20 cellular contexts compared by ENCODE assay signal in genomic region chr22:49998718-49999062, GRCh38. TPM values are rescaled to one million over a fixed set of nuclear protein-coding genes. Genes with fewer than 3 reads are reported as not detected.
A peak's percentile ranks its signal among the peaks of the same experiment; 100 is the strongest.
DNase-seq lines count a peak whose midpoint lies in the region; ATAC-seq, FAIRE-seq and TF ChIP-seq lines count a peak whose summit lies in the region.
"Had no signal": no experiment of that assay in that cellular context is flagged by ENCODE, and none has a peak within 500 bp of the region (broad histone marks: within the 10 kb centered on the region; RNA-seq: fewer than 3 reads in every experiment).

No MANE protein-coding gene starts in this region.

- TF ChIP-seq CTCF in A549 (IDR thresholded peaks at IDR 0.05) (no peak), H9 (conservative IDR thresholded peaks at IDR 0.05) (no peak), H1 (IDR thresholded peaks at IDR 0.05; ENCODE audit: control extremely low read depth in 1 of 3, insufficient read depth in 1 of 3, low read depth in 1 of 3, low read length in 3 of 3) (no peak)

- H3K27me3 Mint-ChIP-seq in H9 (ENCODE audit: low read depth), result peaks cover 32% of the 10 kb centered on the region
- H3K27me3 Mint-ChIP-seq in natural killer cell treated with Interleukin-12 subunit alpha and Interleukin-12 subunit beta and Interleukin-15 and Interleukin-18, amount 100 ng/mL, for 72 hours, result peaks cover 3 to 4% of the 10 kb centered on the region in 2 donors

- no peaks in the 10 kb centered on the region; a peak in 1 of 7 replicates for H3K36me3 Mint-ChIP-seq in H9 (ENCODE audit: insufficient read depth in 1 of 3, low read depth in 3 of 3)
- H3K36me3 Mint-ChIP-seq in natural killer cell treated with Interleukin-12 subunit alpha and Interleukin-12 subunit beta and Interleukin-15 and Interleukin-18, amount 100 ng/mL, for 72 hours, result no peaks in the 10 kb centered on the region
- H3K36me3 Mint-ChIP-seq: activated naive CD4-positive, alpha-beta T cell treated with anti-CD3 and anti-CD28 coated beads, Interleukin-2, amount 50 U/mL, for 72 hours had no signal

- CTCF ChIA-PET in A549 (lab: Yijun Ruan, JAX) (interaction anchor here (0.6 to 2.1 kb wide), 3 partner anchors 32 to 80 kb away, joined by 3 to 8 read pairs (median 3); no protein-coding TSS in a partner anchor), H1 (lab: Charles Lee; ENCODE audit: partially characterized antibody) (interaction anchor here (1.5 kb wide), 1 partner anchor 11 kb away, joined by 5 read pairs; no protein-coding TSS in a partner anchor)

- no peak overlapping the region for H3K4ac ChIP-seq in H9 (ENCODE audit: low read depth, low read length)
- H3K4ac ChIP-seq in H1 (replicated peaks; ENCODE audit: insufficient read length, low read depth, low read length), result peak overlapping the region; percentile 78

- H4K5ac ChIP-seq in H9 (ENCODE audit: insufficient read length, low read depth, low read length) (no peak overlapping the region), H1 (ENCODE audit: insufficient read length, low read depth, low read length) (no peak overlapping the region)

- H4K8ac ChIP-seq in H9 (replicated peaks; ENCODE audit: insufficient read length, low read depth, low read length) (no peak overlapping the region), H1 (ENCODE audit: extremely low read depth, insufficient read depth, low read length) (no peak overlapping the region)

- H2AK5ac ChIP-seq in H9 (ENCODE audit: insufficient read length, low read length) (no peak overlapping the region), H1 (ENCODE audit: low read depth, low read length) (no peak overlapping the region; the same call in none of the 2 replicates)

- no peaks in the 10 kb centered on the region for H3K9me3 ChIP-seq in A549
- no peaks in the 10 kb centered on the region for H3K9me3 ChIP-seq in H9 (ENCODE audit: control insufficient read depth, low read depth, low read length)
- no peaks in the 10 kb centered on the region for H3K9me3 ChIP-seq in H1 (ENCODE audit: insufficient read depth in 2 of 2, low read depth in 1 of 2, low read length in 1 of 2)
- H3K9me3 ChIP-seq: heart right ventricle had no signal

- peaks cover 11 to 18% of the 10 kb centered on the region in 2 experiments; a peak in 3 of 4 replicates for H3K4me1 Mint-ChIP-seq in H9
- peaks cover 5 to 7% of the 10 kb centered on the region in 2 donors for H3K4me1 Mint-ChIP-seq in natural killer cell treated with Interleukin-12 subunit alpha and Interleukin-12 subunit beta and Interleukin-15 and Interleukin-18, amount 100 ng/mL, for 72 hours (ENCODE audit: low read depth in 2 of 2)

- intact Hi-C loops in sciatic nerve (cut with DNase I), result no loop called here

- ATAC-seq in A549 (no peak), sciatic nerve (no peak)
- ATAC-seq in natural killer cell treated with Interleukin-12 subunit alpha and Interleukin-12 subunit beta and Interleukin-15 and Interleukin-18, amount 100 ng/mL, for 72 hours, result no peak
- ATAC-seq: Right ventricle myocardium inferior had no signal

- H3K79me2 ChIP-seq in H9 (ENCODE audit: insufficient read depth, low read length) (no peaks in the 10 kb centered on the region), H1 (ENCODE audit: control insufficient read depth in 1 of 2, insufficient read depth in 2 of 2, low read length in 2 of 2) (no peaks in the 10 kb centered on the region)

- peak overlapping the region; percentile 49 to 75 for H3K4me3 Mint-ChIP-seq in H9
- peak overlapping the region; percentile 26 for H3K4me3 Mint-ChIP-seq in natural killer cell treated with Interleukin-12 subunit alpha and Interleukin-12 subunit beta and Interleukin-15 and Interleukin-18, amount 100 ng/mL, for 72 hours

- H3K27ac Mint-ChIP-seq in H9, result no peak overlapping the region; a peak in 1 of 7 replicates
- no peak overlapping the region for H3K27ac Mint-ChIP-seq in natural killer cell treated with Interleukin-12 subunit alpha and Interleukin-12 subunit beta and Interleukin-15 and Interleukin-18, amount 100 ng/mL, for 72 hours
- H3K27ac Mint-ChIP-seq: activated naive CD4-positive, alpha-beta T cell treated with anti-CD3 and anti-CD28 coated beads, Interleukin-2, amount 50 U/mL, for 72 hours had no signal

- H4K20me1 ChIP-seq in H9 (ENCODE audit: control insufficient read depth, insufficient read depth, insufficient read length) (no peaks in the 10 kb centered on the region), H1 (replicated peaks in 1 of 2; ENCODE audit: control insufficient read depth in 1 of 2, insufficient read depth in 2 of 2, low read length in 2 of 2) (peaks cover 2 to 13% of the 10 kb centered on the region in 2 experiments)

- DNase-seq in A549 (ENCODE audit: low read depth in 1 of 2, low spot score in 1 of 2) (no peak), H9 (no peak), H1 (ENCODE audit: low read depth in 1 of 2, low spot score in 2 of 2) (no peak), UCSD-AML1 (lab: John Stamatoyannopoulos, UW; ENCODE audit: unreplicated experiment) (no peak), sciatic nerve (ENCODE audit: low spot score) (no peak), middle frontal gyrus (ENCODE audit: extremely low spot score, low spot score) (no peak)
- DNase-seq in natural killer cell treated with Interleukin-12 subunit alpha and Interleukin-12 subunit beta and Interleukin-15 and Interleukin-18, amount 100 ng/mL, for 72 hours (ENCODE audit: low spot score), result no peak
- no peak for DNase-seq in activated CD4-positive, alpha-beta T cell treated with anti-CD3 and anti-CD28 coated beads for 4 hours
- DNase-seq: cortex of kidney; DND-41; heart right ventricle; Karpas-422; NCI-H1092; NCI-H526 treated with DMSO at 0.1 percent for 48 hours; stimulated activated CD4-positive, alpha-beta T cell treated with anti-CD3 and anti-CD28 coated beads, Interleukin-4, amount 100 ng/mL, for 4 hours had no signal

- no peaks in the 10 kb centered on the region; a peak in 2 of 5 replicates for H3K9me3 Mint-ChIP-seq in H9
- H3K9me3 Mint-ChIP-seq in natural killer cell treated with Interleukin-12 subunit alpha and Interleukin-12 subunit beta and Interleukin-15 and Interleukin-18, amount 100 ng/mL, for 72 hours, result no peaks in the 10 kb centered on the region
- H3K9me3 Mint-ChIP-seq: activated naive CD4-positive, alpha-beta T cell treated with anti-CD3 and anti-CD28 coated beads, Interleukin-2, amount 50 U/mL, for 72 hours had no signal

- H2BK120ac ChIP-seq in H9 (ENCODE audit: low read depth, low read length, poor library complexity, severe bottlenecking) (no peak overlapping the region), H1 (replicated peaks; ENCODE audit: low read depth, low read length) (peak overlapping the region; percentile 15)

- H2BK20ac ChIP-seq in H9 (ENCODE audit: low read depth, low read length, poor library complexity, severe bottlenecking) (no peak overlapping the region), H1 (ENCODE audit: low read length) (no peak overlapping the region)

- H3K27ac ChIP-seq in A549 (no peak overlapping the region), H9 (ENCODE audit: insufficient read length, low read depth, low read length) (no peak overlapping the region), H1 (ENCODE audit: low read depth, low read length) (no peak overlapping the region)
- H3K27ac ChIP-seq: heart right ventricle had no signal

- H2AFZ ChIP-seq in H9 (ENCODE audit: low read length), result no peak overlapping the region
- H2AFZ ChIP-seq in H1 (ENCODE audit: low read length), result no peak overlapping the region; the same call in 1 of the 2 replicates

- H3K4me1 ChIP-seq in A549 (peaks cover 4% of the 10 kb centered on the region; the same call in 1 of the 3 replicates), H9 (ENCODE audit: insufficient read depth, low read length) (no peaks in the 10 kb centered on the region), H1 (replicated peaks in 1 of 4; ENCODE audit: control insufficient read depth in 3 of 4, insufficient read depth in 4 of 4, low read length in 3 of 4) (peaks cover 0 to 15% (median 8%) of the 10 kb centered on the region in 4 experiments; a peak in 5 of 7 replicates)

- H3K9ac ChIP-seq in H9 (ENCODE audit: extremely low read depth, insufficient read length, low read length) (no peak overlapping the region), H1 (replicated peaks in 1 of 4; ENCODE audit: extremely low read depth in 1 of 4, low read depth in 3 of 4, low read length in 3 of 4) (no peak overlapping the region)

- H3K56ac ChIP-seq in H9 (ENCODE audit: insufficient read length, low read depth, low read length), result no peak overlapping the region
- no peak overlapping the region for H3K56ac ChIP-seq in H1 (replicated peaks; ENCODE audit: insufficient read length, low read depth, low read length)

- H3K23ac ChIP-seq in H9 (ENCODE audit: insufficient read length, low read depth, low read length) (no peak overlapping the region), H1 (ENCODE audit: insufficient read length) (no peak overlapping the region)

- H3K18ac ChIP-seq in H9 (ENCODE audit: insufficient read length, low read depth, low read length) (no peak overlapping the region), H1 (ENCODE audit: extremely low read depth, low read length) (no peak overlapping the region)

- POLR2A ChIA-PET in A549 (lab: Yijun Ruan, JAX) (no interaction called here), H1 (lab: Charles Lee; ENCODE audit: partially characterized antibody) (no interaction called here)

- no peak overlapping the region for H3K14ac ChIP-seq in H9 (ENCODE audit: insufficient read depth, low read length)
- no peak overlapping the region for H3K14ac ChIP-seq in H1 (ENCODE audit: insufficient read length)

- TF ChIP-seq RAD21 in A549 (conservative IDR thresholded peaks at IDR 0.05 in 1 of 2, IDR thresholded peaks at IDR 0.05 in 1 of 2) (no peak), H1 (IDR thresholded peaks at IDR 0.05 in 1 of 2, conservative IDR thresholded peaks at IDR 0.05 in 1 of 2; ENCODE audit: low read depth in 2 of 2, low read length in 2 of 2) (no peak)

- H3K4me2 ChIP-seq in A549 (peak overlapping the region; percentile 87), H9 (ENCODE audit: insufficient read depth, insufficient read length, low read length) (peak overlapping the region; percentile 60), H1 (ENCODE audit: insufficient read depth in 1 of 2, low read depth in 2 of 2, low read length in 2 of 2) (peak overlapping the region; percentile 56 to 93)

- H4K91ac ChIP-seq in H9 (ENCODE audit: insufficient read length, low read depth, low read length) (no peak overlapping the region), H1 (replicated peaks; ENCODE audit: insufficient read length, low read length) (peak overlapping the region; percentile 40)

- H3K36me3 ChIP-seq in H1 (ENCODE audit: control insufficient read depth in 2 of 4, insufficient read depth in 4 of 4, low read length in 3 of 4), result no peaks in the 10 kb centered on the region
- H3K36me3 ChIP-seq: heart right ventricle had no signal

- FAIRE-seq in A549 (lab: Jason Lieb, UNC) (no peak), H1 (lab: Jason Lieb, UNC) (no peak)
- FAIRE-seq: islet of Langerhans had no signal

- 86% methylated on average over 14 of the region's 14 CpGs for WGBS in A549 (ENCODE audit: missing lambda C conversion rate)
- no CpG with 5 or more reads among the region's 14 CpGs for WGBS in H9 (ENCODE audit: extremely low coverage, insufficient read length, low lambda C conversion rate)
- WGBS in H1 (ENCODE audit: extremely low coverage in 1 of 2, insufficient coverage in 1 of 2, insufficient read length in 1 of 2, insufficient replicate concordance in 2 of 2, low coverage in 1 of 2, low lambda C conversion rate in 2 of 2, missing lambda C conversion rate in 1 of 2), 2 experiments, result 86% methylated on average over 14 of the region's 14 CpGs; no CpG with 5 or more reads in 1 of the 2 experiments

- TF ChIP-seq EP300 in A549 (IDR thresholded peaks at IDR 0.05), result no peak
- TF ChIP-seq EP300 in H1 (IDR thresholded peaks at IDR 0.05; ENCODE audit: borderline replicate concordance in 1 of 2, low read depth in 2 of 2, low read length in 2 of 2), result no peak

- H2BK5ac ChIP-seq in H9 (ENCODE audit: insufficient read length, low read length), result no peak overlapping the region
- peak overlapping the region; percentile 77; the same call in 1 of the 2 replicates for H2BK5ac ChIP-seq in H1 (ENCODE audit: low read depth, low read length)

- H3K79me1 ChIP-seq in H9 (ENCODE audit: insufficient read depth, low read depth, low read length, poor library complexity, severe bottlenecking) (no peaks in the 10 kb centered on the region), H1 (ENCODE audit: low read depth, low read length) (no peaks in the 10 kb centered on the region)

- no peak overlapping the region for H3T11ph ChIP-seq in H9 (ENCODE audit: low read length)

- H3K4me3 ChIP-seq in A549 (peak overlapping the region; percentile 41; the same call in 1 of the 3 replicates), H1 (ENCODE audit: extremely low read depth in 1 of 4, insufficient read depth in 2 of 4, low read depth in 3 of 4, low read length in 4 of 4) (peak overlapping the region in 1 of 4 experiments; percentile 59; a peak in 3 of 8 replicates)
- H3K4me3 ChIP-seq: lung had no signal

- TF ChIP-seq POLR2A in A549 (IDR thresholded peaks at IDR 0.05; ENCODE audit: low read length) (no peak), H1 (IDR thresholded peaks at IDR 0.05; ENCODE audit: control extremely low read depth in 1 of 2, low read depth in 2 of 2, low read length in 2 of 2) (no peak)

- H2BK12ac ChIP-seq in H9 (ENCODE audit: insufficient read length, low read depth, low read length) (no peak overlapping the region), H1 (ENCODE audit: low read depth, low read length) (peak overlapping the region; percentile 60; the same call in 1 of the 2 replicates)

- peaks cover 4% of the 10 kb centered on the region for H3K23me2 ChIP-seq in H9 (ENCODE audit: insufficient read length, low read depth, low read length, poor library complexity, severe bottlenecking)
- peaks cover 13% of the 10 kb centered on the region for H3K23me2 ChIP-seq in H1 (ENCODE audit: low read depth, low read length)

- H2BK15ac ChIP-seq in H9 (ENCODE audit: low read depth, low read length) (no peak overlapping the region), H1 (ENCODE audit: low read length) (peak overlapping the region; percentile 95; the same call in 1 of the 2 replicates)

- peaks cover 9% of the 10 kb centered on the region; the same call in 1 of the 2 replicates for H3K27me3 ChIP-seq in H9 (ENCODE audit: insufficient read depth, low read length)
- peaks cover 10 to 22% (median 12%) of the 10 kb centered on the region in 4 experiments; a peak in 6 of 7 replicates for H3K27me3 ChIP-seq in H1 (replicated peaks in 1 of 4; ENCODE audit: control insufficient read depth in 3 of 4, extremely low read depth in 1 of 4, insufficient read depth in 3 of 4, low read length in 3 of 4)

RNA-seq across cellular contexts. Expression of gene IL17REL, which starts 13.9 kb away (rescaled TPM):
- polyA plus RNA-seq in A549 (2011; rRNA removed) (0.03 TPM in 1 of 2 replicates, not detected in the other), A549 (2017; fragmentation: RNase III; extraction: RNeasy Plus Mini Kit Qiagen cat#74134 plus additional on column Dnase treatment) (0.06 to 0.08 TPM (median 0.07 TPM) in 3 replicates), H1 (2011; rRNA removed) (0.15 and 0.17 TPM in 2 replicates)
- polyA plus RNA-seq in A549 (2012; cell fraction: cytosol; rRNA removed), result 0.01 TPM in 1 of 2 replicates, not detected in the other
- polyA plus RNA-seq in A549 (2012; cell fraction: nucleus; rRNA removed), result 0.11 and 0.12 TPM in 2 replicates
- polyA minus RNA-seq in A549 (2011; rRNA and poly(A)+ RNA removed), result not detected in 2 replicates
- total RNA-seq in H9 (2021) (0.11 and 0.20 TPM in 2 replicates), sciatic nerve (not detected)
- 0.08 and 0.20 TPM in 2 replicates for total RNA-seq in H1 (2021; fragmentation: NEBNext Ultra II Directional; extraction: Animal tissue kit (Norgen Biotek cat#: 25700))
- polyA plus RNA-seq in H1 (2011; cell fraction: cytosol; rRNA removed), result 0.18 TPM
- polyA plus RNA-seq in H1 (2011; cell fraction: nucleus; rRNA removed), result 0.63 TPM
- 0.10 to 0.20 TPM (median 0.13 TPM) in 4 replicates for polyA plus RNA-seq in H1 (2012, experiment 1 of 2)
- polyA plus RNA-seq in H1 (2012, experiment 2 of 2), result not detected
- polyA plus RNA-seq in H1 (2013, experiment 1 of 2), result 0.04 TPM
- 0.02 TPM for polyA plus RNA-seq in H1 (2013, experiment 2 of 2)
- polyA minus RNA-seq in H1 (2011; rRNA and poly(A)+ RNA removed), result 0.06 and 0.12 TPM in 2 replicates
- polyA minus RNA-seq in H1 (2011; cell fraction: cytosol; rRNA and poly(A)+ RNA removed), result 0.29 TPM
- 0.90 TPM for polyA minus RNA-seq in H1 (2011; cell fraction: nucleus; rRNA and poly(A)+ RNA removed)
- not detected for total RNA-seq in natural killer cell treated with Interleukin-12 subunit alpha and Interleukin-12 subunit beta and Interleukin-15 and Interleukin-18, amount 100 ng/mL, for 72 hours
- total RNA-seq: Right ventricle myocardium inferior had no signal
- polyA plus RNA-seq: heart right ventricle had no signal

RNA-seq across cellular contexts. Expression of gene PIM3, which starts 38.1 kb away (rescaled TPM):
- polyA plus RNA-seq in A549 (2011; rRNA removed) (3.8 and 4.4 TPM in 2 replicates), A549 (2017; fragmentation: RNase III; extraction: RNeasy Plus Mini Kit Qiagen cat#74134 plus additional on column Dnase treatment) (10.3 to 11.3 TPM (median 11.2 TPM) in 3 replicates), H1 (2011; rRNA removed) (22.6 and 40.2 TPM in 2 replicates)
- 17.0 and 25.0 TPM in 2 replicates for polyA plus RNA-seq in A549 (2012; cell fraction: cytosol; rRNA removed)
- polyA plus RNA-seq in A549 (2012; cell fraction: nucleus; rRNA removed), result 45.2 and 46.5 TPM in 2 replicates
- 1.6 and 3.0 TPM in 2 replicates for polyA minus RNA-seq in A549 (2011; rRNA and poly(A)+ RNA removed)
- total RNA-seq in H9 (2021) (43.4 and 45.1 TPM in 2 replicates), sciatic nerve (62.2 TPM)
- total RNA-seq in H1 (2021; fragmentation: NEBNext Ultra II Directional; extraction: Animal tissue kit (Norgen Biotek cat#: 25700)), result 30.0 and 31.2 TPM in 2 replicates
- polyA plus RNA-seq in H1 (2011; cell fraction: cytosol; rRNA removed), result 20.5 TPM
- polyA plus RNA-seq in H1 (2011; cell fraction: nucleus; rRNA removed), result 43.4 TPM
- polyA plus RNA-seq in H1 (2012, experiment 1 of 2), result 16.0 to 28.8 TPM (median 24.5 TPM) in 4 replicates
- 23.8 TPM for polyA plus RNA-seq in H1 (2012, experiment 2 of 2)
- polyA plus RNA-seq in H1 (2013, experiment 1 of 2), result 20.9 TPM
- polyA plus RNA-seq in H1 (2013, experiment 2 of 2), result 21.1 TPM
- polyA minus RNA-seq in H1 (2011; rRNA and poly(A)+ RNA removed), result 3.8 and 3.9 TPM in 2 replicates
- polyA minus RNA-seq in H1 (2011; cell fraction: cytosol; rRNA and poly(A)+ RNA removed), result 17.7 TPM
- polyA minus RNA-seq in H1 (2011; cell fraction: nucleus; rRNA and poly(A)+ RNA removed), result 20.5 TPM
- total RNA-seq in natural killer cell treated with Interleukin-12 subunit alpha and Interleukin-12 subunit beta and Interleukin-15 and Interleukin-18, amount 100 ng/mL, for 72 hours, result 100 to 1,000 TPM in 1 of 2 donors, 10 to 100 TPM in 1; 78.5 to 115 TPM

RNA-seq across cellular contexts. Expression of gene TTLL8, which starts 59.4 kb away (rescaled TPM):
- polyA plus RNA-seq in A549 (2011; rRNA removed), result not detected in 2 replicates
- not detected in 2 replicates for polyA plus RNA-seq in A549 (2012; cell fraction: cytosol; rRNA removed)
- polyA plus RNA-seq in A549 (2012; cell fraction: nucleus; rRNA removed), result not detected in 2 replicates
- polyA plus RNA-seq in A549 (2017; fragmentation: RNase III; extraction: RNeasy Plus Mini Kit Qiagen cat#74134 plus additional on column Dnase treatment), result not detected in 3 replicates
- not detected in 2 replicates for polyA minus RNA-seq in A549 (2011; rRNA and poly(A)+ RNA removed)
- not detected in 2 replicates for total RNA-seq in H9 (2021)
- total RNA-seq in H1 (2021; fragmentation: NEBNext Ultra II Directional; extraction: Animal tissue kit (Norgen Biotek cat#: 25700)), result not detected in 2 replicates
- not detected in 2 replicates for polyA plus RNA-seq in H1 (2011; rRNA removed)
- polyA plus RNA-seq in H1 (2011; cell fraction: cytosol; rRNA removed), result not detected
- polyA plus RNA-seq in H1 (2011; cell fraction: nucleus; rRNA removed), result not detected
- not detected in 4 replicates for polyA plus RNA-seq in H1 (2012, experiment 1 of 2)
- not detected for polyA plus RNA-seq in H1 (2012, experiment 2 of 2)
- polyA plus RNA-seq in H1 (2013, experiment 1 of 2), result not detected
- not detected for polyA plus RNA-seq in H1 (2013, experiment 2 of 2)
- polyA minus RNA-seq in H1 (2011; rRNA and poly(A)+ RNA removed), result not detected in 2 replicates
- polyA minus RNA-seq in H1 (2011; cell fraction: cytosol; rRNA and poly(A)+ RNA removed), result not detected
- not detected for polyA minus RNA-seq in H1 (2011; cell fraction: nucleus; rRNA and poly(A)+ RNA removed)
- not detected for total RNA-seq in natural killer cell treated with Interleukin-12 subunit alpha and Interleukin-12 subunit beta and Interleukin-15 and Interleukin-18, amount 100 ng/mL, for 72 hours
- not detected for total RNA-seq in sciatic nerve
- total RNA-seq: activated naive CD4-positive, alpha-beta T cell treated with anti-CD3 and anti-CD28 coated beads, Interleukin-2, amount 50 U/mL, for 72 hours; heart right ventricle; lung; pulmonary artery endothelial cell; Right ventricle myocardium inferior had no signal
- polyA plus RNA-seq: heart right ventricle, lung had no signal
